ENCODE assay signal across 1 cellular context in genomic region chr5:169098331-169099121, GRCh38.
TF ChIP-seq lines count a peak whose summit lies in the region.

No MANE protein-coding gene starts in this region.

TF ChIP-seq in GM23338, 12 proteins besides CTCF, POLR2A, EP300 and RAD21:
- TF ChIP-seq ZNF462 (CRISPR knock-in tag; IDR thresholded peaks at IDR 0.05), result no peak
- TF ChIP-seq EZH2 (IDR thresholded peaks at IDR 0.05; ENCODE audit: low read depth, unreplicated experiment), result no peak
- no peak for TF ChIP-seq JUNB (IDR thresholded peaks at IDR 0.05; ENCODE audit: unreplicated experiment)
- TF ChIP-seq ZNF114 (CRISPR knock-in tag; IDR thresholded peaks at IDR 0.05), result no peak
- no peak for TF ChIP-seq ETS1 (IDR thresholded peaks at IDR 0.05)
- TF ChIP-seq REST (IDR thresholded peaks at IDR 0.05; ENCODE audit: unreplicated experiment), result no peak
- no peak for TF ChIP-seq POLR2AphosphoS5 (IDR thresholded peaks at IDR 0.05; ENCODE audit: low read depth)
- TF ChIP-seq CREB1 (CRISPR knock-in tag; IDR thresholded peaks at IDR 0.05; ENCODE audit: low read depth), result no peak
- TF ChIP-seq NANOG (IDR thresholded peaks at IDR 0.05; ENCODE audit: borderline replicate concordance), result no peak
- TF ChIP-seq EZH2phosphoT487 (IDR thresholded peaks at IDR 0.05; ENCODE audit: unreplicated experiment), result no peak
- TF ChIP-seq ZNF331 (CRISPR knock-in tag; IDR thresholded peaks at IDR 0.05; ENCODE audit: low read depth), result no peak
- TF ChIP-seq STAT1 (IDR thresholded peaks at IDR 0.05; ENCODE audit: unreplicated experiment), result no peak
TF ChIP-seq in GM23338: peak in this region for 0.
